ENCODE assay signal across 9 cellular contexts in genomic region chr15:52559583-52559982, GRCh38. TPM values are rescaled to one million over a fixed set of nuclear protein-coding genes. Genes with fewer than 3 reads are reported as not detected.
DNase-seq lines count a peak whose midpoint lies in the region; ATAC-seq and TF ChIP-seq lines count a peak whose summit lies in the region.
"Had no signal": no experiment of that assay in that cellular context is flagged by ENCODE, and none has a peak within 500 bp of the region (broad histone marks: within the 10 kb centered on the region; RNA-seq: fewer than 3 reads in every experiment).

No MANE protein-coding gene starts in this region.

- DNase-seq in activated naive CD8-positive, alpha-beta T cell treated with anti-CD3 and anti-CD28 coated beads for 36 hours = peak; percentile 8
- no peak for DNase-seq in progenitor cell of endocrine pancreas (ENCODE audit: low spot score, unreplicated experiment)
- no peak for DNase-seq in DMS 273 (lab: John Stamatoyannopoulos, UW; ENCODE audit: unreplicated experiment)
- DNase-seq in islet precursor cell = no peak
- DNase-seq: kidney had no signal

- no peak for TF ChIP-seq CTCF in progenitor cell of endocrine pancreas (IDR thresholded peaks at IDR 0.05; ENCODE audit: unreplicated experiment)

- peak overlapping the region; percentile 30 for H3K27ac Mint-ChIP-seq in activated naive CD8-positive, alpha-beta T cell treated with anti-CD3 and anti-CD28 coated beads for 36 hours
- peak overlapping the region; percentile 57 for H3K27ac Mint-ChIP-seq in progenitor cell of endocrine pancreas

- no peaks in the 10 kb centered on the region for H3K27me3 Mint-ChIP-seq in activated naive CD8-positive, alpha-beta T cell treated with anti-CD3 and anti-CD28 coated beads for 36 hours
- H3K27me3 Mint-ChIP-seq in progenitor cell of endocrine pancreas = no peaks in the 10 kb centered on the region

- peaks cover 35% of the 10 kb centered on the region for H3K36me3 Mint-ChIP-seq in activated naive CD8-positive, alpha-beta T cell treated with anti-CD3 and anti-CD28 coated beads for 36 hours
- H3K36me3 Mint-ChIP-seq in progenitor cell of endocrine pancreas (ENCODE audit: insufficient read depth) = peaks cover 11% of the 10 kb centered on the region

- H3K9me3 Mint-ChIP-seq in activated naive CD8-positive, alpha-beta T cell treated with anti-CD3 and anti-CD28 coated beads for 36 hours = no peaks in the 10 kb centered on the region
- no peaks in the 10 kb centered on the region for H3K9me3 Mint-ChIP-seq in progenitor cell of endocrine pancreas (ENCODE audit: low read depth)

- H3K4me1 Mint-ChIP-seq in activated naive CD8-positive, alpha-beta T cell treated with anti-CD3 and anti-CD28 coated beads for 36 hours = peaks cover 59% of the 10 kb centered on the region
- H3K4me1 Mint-ChIP-seq in progenitor cell of endocrine pancreas (ENCODE audit: low read depth) = peaks cover 40% of the 10 kb centered on the region

- H3K4me3 Mint-ChIP-seq in activated naive CD8-positive, alpha-beta T cell treated with anti-CD3 and anti-CD28 coated beads for 36 hours = no peak overlapping the region
- H3K4me3 Mint-ChIP-seq in progenitor cell of endocrine pancreas (ENCODE audit: low read depth) = no peak overlapping the region

- ATAC-seq in GM18520 (IDR thresholded peaks at IDR 0.05; ENCODE audit: unreplicated experiment) (peak; percentile 28), HG03565 (IDR thresholded peaks at IDR 0.05; ENCODE audit: unreplicated experiment) (peak; percentile 20), HG02678 (IDR thresholded peaks at IDR 0.05; ENCODE audit: unreplicated experiment) (no peak), GM21367 (IDR thresholded peaks at IDR 0.05; ENCODE audit: unreplicated experiment) (no peak)

RNA-seq across cellular contexts. Expression of gene ARPP19, which starts 9.2 kb away (rescaled TPM):
- 100 to 1,000 TPM; 186 to 190 TPM for total RNA-seq in activated naive CD8-positive, alpha-beta T cell treated with anti-CD3 and anti-CD28 coated beads for 36 hours
- 186 and 193 TPM in 2 replicates for total RNA-seq in progenitor cell of endocrine pancreas

RNA-seq across cellular contexts. Expression of gene MYO5A, which starts 30.9 kb away (rescaled TPM):
- total RNA-seq in activated naive CD8-positive, alpha-beta T cell treated with anti-CD3 and anti-CD28 coated beads for 36 hours = 10 to 100 TPM; 15.8 to 18.1 TPM
- 24.9 and 31.0 TPM in 2 replicates for total RNA-seq in progenitor cell of endocrine pancreas

Comparison
In these comparisons a context has a peak if more than half of its experiments do, and no peak if none do; other contexts are left out.
1. ATAC-seq: peak in GM18520 (single experiment) and HG03565 (single experiment); none in HG02678 (single experiment) and GM21367 (single experiment).